In genomic region chr11:65590240-65590738, GRCh38 we compare ENCODE assay signal across 12 cellular contexts. TPM values are rescaled to one million over a fixed set of nuclear protein-coding genes. Genes with fewer than 3 reads are reported as not detected.
A peak's percentile ranks its signal among the peaks of the same experiment; 100 is the strongest.
DNase-seq lines count a peak whose midpoint lies in the region; ATAC-seq and TF ChIP-seq lines count a peak whose summit lies in the region.
"Had no signal": no experiment of that assay in that cellular context is flagged by ENCODE, and none has a peak within 500 bp of the region (broad histone marks: within the 10 kb centered on the region; RNA-seq: fewer than 3 reads in every experiment).

No MANE protein-coding gene starts in this region.

- no peak overlapping the region for H3K4me3 ChIP-seq in ovary
- H3K4me3 ChIP-seq in hepatocyte, result no peak overlapping the region

- no peak overlapping the region for H3K4me2 ChIP-seq in hepatocyte

- H3K27ac ChIP-seq in ovary (no peak overlapping the region), hepatocyte (no peak overlapping the region)

- H3K36me3 ChIP-seq in ovary, result no peaks in the 10 kb centered on the region
- H3K36me3 ChIP-seq in hepatocyte (replicated peaks; ENCODE audit: insufficient read depth, low read depth), result no peaks in the 10 kb centered on the region

- no peak overlapping the region for H3K4me3 Mint-ChIP-seq in activated naive CD8-positive, alpha-beta T cell treated with anti-CD3 and anti-CD28 coated beads for 36 hours

- H3K4me1 ChIP-seq in ovary (ENCODE audit: insufficient read depth) (no peaks in the 10 kb centered on the region), hepatocyte (ENCODE audit: insufficient read depth) (peaks cover 13% of the 10 kb centered on the region)

- peak; percentile 78 for DNase-seq in NCI-H2029 (lab: John Stamatoyannopoulos, UW)
- DNase-seq in NCI-H2029 treated with DMSO at 0.1 percent for 48 hours (lab: John Stamatoyannopoulos, UW), result no peak
- DNase-seq in LHCN-M2 (ENCODE audit: low read depth), result peak; percentile 87
- DNase-seq in activated naive CD8-positive, alpha-beta T cell treated with anti-CD3 and anti-CD28 coated beads for 36 hours, result no peak
- DNase-seq in ovary, result peak; percentile 62 to 85 (median 73)
- DNase-seq in hepatocyte (ENCODE audit: low spot score), result no peak
- DNase-seq in superior temporal gyrus (ENCODE audit: extremely low spot score), result no peak
- DNase-seq: DMS153; stimulated activated CD4-positive, alpha-beta T cell treated with anti-CD3 and anti-CD28 coated beads, Interleukin-4, amount 100 ng/mL, for 4 hours had no signal

- H3K79me2 ChIP-seq in hepatocyte, result no peaks in the 10 kb centered on the region

- H3K27ac Mint-ChIP-seq in activated naive CD8-positive, alpha-beta T cell treated with anti-CD3 and anti-CD28 coated beads for 36 hours, result peak overlapping the region; percentile 54

- intact Hi-C loops in ovary (cut with DNase I), result no loop called here

- TF ChIP-seq POLR2A in ovary (IDR thresholded peaks at IDR 0.05), result no peak

- peaks cover 33% of the 10 kb centered on the region for H3K4me1 Mint-ChIP-seq in activated naive CD8-positive, alpha-beta T cell treated with anti-CD3 and anti-CD28 coated beads for 36 hours

- no peaks in the 10 kb centered on the region for H3K9me3 Mint-ChIP-seq in activated naive CD8-positive, alpha-beta T cell treated with anti-CD3 and anti-CD28 coated beads for 36 hours

- H3K9me3 ChIP-seq in ovary (no peaks in the 10 kb centered on the region), hepatocyte (ENCODE audit: low read depth) (no peaks in the 10 kb centered on the region)

- H3K9me2 ChIP-seq in hepatocyte (replicated peaks; ENCODE audit: insufficient read depth), result no peaks in the 10 kb centered on the region

- H2AFZ ChIP-seq in hepatocyte, result no peak overlapping the region

- TF ChIP-seq EP300 in ovary (IDR thresholded peaks at IDR 0.05), result no peak

- H3K27me3 Mint-ChIP-seq in activated naive CD8-positive, alpha-beta T cell treated with anti-CD3 and anti-CD28 coated beads for 36 hours, result no peaks in the 10 kb centered on the region

- H3K27me3 ChIP-seq in ovary (no peaks in the 10 kb centered on the region), hepatocyte (no peaks in the 10 kb centered on the region)

- 21 to 39% (median 26%) methylated on average over 8 of the region's 8 CpGs for WGBS in ovary, 3 donors
- WGBS in hepatocyte (ENCODE audit: low lambda C conversion rate, missing lambda C conversion rate), result 87% methylated on average over 7 of the region's 8 CpGs

- peaks cover 9% of the 10 kb centered on the region for H3K36me3 Mint-ChIP-seq in activated naive CD8-positive, alpha-beta T cell treated with anti-CD3 and anti-CD28 coated beads for 36 hours

- no peaks in the 10 kb centered on the region for H4K20me1 ChIP-seq in hepatocyte (ENCODE audit: insufficient read depth, poor library complexity, severe bottlenecking)

- TF ChIP-seq CTCF in ovary (IDR thresholded peaks at IDR 0.05), result no peak
- TF ChIP-seq CTCF in hepatocyte (IDR thresholded peaks at IDR 0.05; ENCODE audit: poor library complexity), result no peak

- no peak for ATAC-seq in HG03097 (IDR thresholded peaks at IDR 0.05; ENCODE audit: low FRiP score, unreplicated experiment)
- ATAC-seq: esophagus mucosa had no signal

RNA-seq across cellular contexts. Expression of gene KCNK7, which starts 5.3 kb away (rescaled TPM):
- 0.11 TPM in 1 of 2 replicates, not detected in the other for total RNA-seq in LHCN-M2 (2014; rRNA removed)
- 0.09 TPM for polyA plus RNA-seq in LHCN-M2 (2012)
- under 1 TPM; 0.37 to 0.62 TPM for total RNA-seq in activated naive CD8-positive, alpha-beta T cell treated with anti-CD3 and anti-CD28 coated beads for 36 hours
- total RNA-seq in ovary, result 1 to 10 TPM in 3 of 7 donors, under 1 TPM in 4; 0.65 to 4.0 (median 0.95) TPM
- polyA plus RNA-seq in ovary, result 1 to 10 TPM in 1 of 2 donors, not detected in 1; 1.5 TPM
- not detected in 2 replicates for total RNA-seq in hepatocyte
- 0.37 TPM in 1 of 2 replicates, not detected in the other for polyA plus RNA-seq in hepatocyte
- total RNA-seq: temporal lobe had no signal

RNA-seq across cellular contexts. Expression of gene EHBP1L1, which starts 14.4 kb away (rescaled TPM):
- total RNA-seq in LHCN-M2 (2014; rRNA removed), result 44.0 and 49.1 TPM in 2 replicates
- 40.6 TPM for polyA plus RNA-seq in LHCN-M2 (2012)
- 10 to 100 TPM; 55.7 to 60.0 TPM for total RNA-seq in activated naive CD8-positive, alpha-beta T cell treated with anti-CD3 and anti-CD28 coated beads for 36 hours
- 10 to 100 TPM; 21.7 to 63.0 (median 40.3) TPM for total RNA-seq in ovary
- polyA plus RNA-seq in ovary, result 10 to 100 TPM; 24.5 to 42.4 TPM
- 8.4 and 20.9 TPM in 2 replicates for total RNA-seq in hepatocyte
- polyA plus RNA-seq in hepatocyte, result 12.5 and 18.1 TPM in 2 replicates

RNA-seq across cellular contexts. Expression of gene FAM89B, which starts 18.0 kb away (rescaled TPM):
- total RNA-seq in LHCN-M2 (2014; rRNA removed) (49.6 and 67.9 TPM in 2 replicates), ovary (10 to 100 TPM; 41.0 to 74.0 (median 53.3) TPM), hepatocyte (28.5 and 34.1 TPM in 2 replicates)
- 59.8 TPM for polyA plus RNA-seq in LHCN-M2 (2012)
- total RNA-seq in activated naive CD8-positive, alpha-beta T cell treated with anti-CD3 and anti-CD28 coated beads for 36 hours, result 10 to 100 TPM; 13.6 to 15.0 TPM
- polyA plus RNA-seq in ovary (10 to 100 TPM in 1 of 2 donors, 1 to 10 TPM in 1; 1.9 to 47.8 TPM), hepatocyte (105 and 112 TPM in 2 replicates)

RNA-seq across cellular contexts. Expression of gene ZNRD2, which starts 20.0 kb away (rescaled TPM):
- total RNA-seq in LHCN-M2 (2014; rRNA removed), result 50.4 and 57.8 TPM in 2 replicates
- polyA plus RNA-seq in LHCN-M2 (2012), result 77.3 TPM
- 10 to 100 TPM; 59.1 to 63.3 TPM for total RNA-seq in activated naive CD8-positive, alpha-beta T cell treated with anti-CD3 and anti-CD28 coated beads for 36 hours
- 10 to 100 TPM; 26.6 to 59.5 (median 39.2) TPM for total RNA-seq in ovary
- polyA plus RNA-seq in ovary, result 10 to 100 TPM in 1 of 2 donors, 1 to 10 TPM in 1; 2.3 to 61.8 TPM
- total RNA-seq in hepatocyte, result 20.5 and 20.8 TPM in 2 replicates
- 52.4 and 57.3 TPM in 2 replicates for polyA plus RNA-seq in hepatocyte

RNA-seq across cellular contexts. Expression of gene MAP3K11, which starts 23.7 kb away (rescaled TPM):
- total RNA-seq in LHCN-M2 (2014; rRNA removed) (33.6 and 35.3 TPM in 2 replicates), ovary (10 to 100 TPM; 23.2 to 51.9 (median 46.0) TPM), hepatocyte (39.3 and 40.5 TPM in 2 replicates)
- polyA plus RNA-seq in LHCN-M2 (2012), result 36.3 TPM
- 10 to 100 TPM; 51.2 to 54.8 TPM for total RNA-seq in activated naive CD8-positive, alpha-beta T cell treated with anti-CD3 and anti-CD28 coated beads for 36 hours
- polyA plus RNA-seq in ovary (10 to 100 TPM in 1 of 2 donors, 1 to 10 TPM in 1; 6.7 to 27.9 TPM), hepatocyte (55.3 and 59.5 TPM in 2 replicates)

Comparison
In these comparisons a context has a peak if more than half of its experiments do, and no peak if none do; other contexts are left out.
1. DNase-seq: peak in NCI-H2029 (single experiment), LHCN-M2 (single experiment) and ovary (5 of 5); none in NCI-H2029 treated with DMSO at 0.1 percent for 48 hours (single experiment), activated naive CD8-positive, alpha-beta T cell treated with anti-CD3 and anti-CD28 coated beads for 36 hours (single experiment), hepatocyte (single experiment) and superior temporal gyrus (single experiment).